ENCODE assay signal across 9 cellular contexts in genomic region chr16:82016268-82016667, GRCh38. TPM values are rescaled to one million over a fixed set of nuclear protein-coding genes. Genes with fewer than 3 reads are reported as not detected.
A peak's percentile ranks its signal among the peaks of the same experiment; 100 is the strongest.
DNase-seq lines count a peak whose midpoint lies in the region; ATAC-seq, FAIRE-seq and TF ChIP-seq lines count a peak whose summit lies in the region.
"Had no signal": no experiment of that assay in that cellular context is flagged by ENCODE, and none has a peak within 500 bp of the region (broad histone marks: within the 10 kb centered on the region; RNA-seq: fewer than 3 reads in every experiment).

No MANE protein-coding gene starts in this region.

- ATAC-seq in HG03108 (IDR thresholded peaks at IDR 0.05; ENCODE audit: unreplicated experiment) = no peak
- ATAC-seq in stimulated activated naive CD8-positive, alpha-beta T cell treated with anti-CD3 and anti-CD28 coated beads, Interleukin-15, Interleukin-2, amounts not matched to agents 100 U/mL and 50 U/mL, for 24 hours = no peak
- no peak for ATAC-seq in HG03025 (IDR thresholded peaks at IDR 0.05; ENCODE audit: low FRiP score, unreplicated experiment)

- TF ChIP-seq CTCF in GM12873 (IDR thresholded peaks at IDR 0.05; ENCODE audit: insufficient read depth, low read depth, low read length, missing control alignments) = peak; percentile 36
- peak; percentile 69 for TF ChIP-seq CTCF in endodermal cell (conservative IDR thresholded peaks at IDR 0.05)
- peak; percentile 36 for TF ChIP-seq CTCF in progenitor cell of endocrine pancreas (IDR thresholded peaks at IDR 0.05; ENCODE audit: unreplicated experiment)

- DNase-seq in MV-4-11 (lab: John Stamatoyannopoulos, UW) (peak; percentile 71), endodermal cell (no peak), progenitor cell of endocrine pancreas (ENCODE audit: low spot score, unreplicated experiment) (no peak), GM12891 (ENCODE audit: insufficient read length, low spot score) (no peak)
- DNase-seq in stimulated activated naive CD8-positive, alpha-beta T cell treated with anti-CD3 and anti-CD28 coated beads, Interleukin-15, Interleukin-2, amounts not matched to agents 100 U/mL and 50 U/mL, for 24 hours = no peak
- DNase-seq: activated T-cell treated with anti-CD3 and anti-CD28 coated beads, Interleukin-2, amount 50 U/mL, for 1 hour had no signal

- H3K27me3 ChIP-seq in endodermal cell (ENCODE audit: control insufficient read depth, insufficient read depth, low read length, poor library complexity, severe bottlenecking) = no peaks in the 10 kb centered on the region

- H3K9ac ChIP-seq in endodermal cell (ENCODE audit: extremely low read depth, low read length, poor library complexity, severe bottlenecking) = no peak overlapping the region

- H3K9me3 ChIP-seq in endodermal cell (ENCODE audit: control insufficient read depth, low read length) = no peaks in the 10 kb centered on the region

- no peaks in the 10 kb centered on the region for H3K4me1 ChIP-seq in endodermal cell (ENCODE audit: control insufficient read depth, insufficient read depth, low read length)

- H3K9me3 Mint-ChIP-seq in endodermal cell (peaks cover 15% of the 10 kb centered on the region), progenitor cell of endocrine pancreas (ENCODE audit: low read depth) (peaks cover 10% of the 10 kb centered on the region)

- H3K27ac ChIP-seq in endodermal cell (ENCODE audit: low read depth, low read length) = no peak overlapping the region

- no peak overlapping the region for H3K4me3 ChIP-seq in endodermal cell (ENCODE audit: low read length)

- H3K4me3 Mint-ChIP-seq in endodermal cell = no peak overlapping the region
- H3K4me3 Mint-ChIP-seq in progenitor cell of endocrine pancreas (ENCODE audit: low read depth) = no peak overlapping the region

- no peak overlapping the region for H3K27ac Mint-ChIP-seq in endodermal cell
- no peak overlapping the region for H3K27ac Mint-ChIP-seq in progenitor cell of endocrine pancreas

- FAIRE-seq in GM12891 (lab: Jason Lieb, UNC) = no peak

- WGBS in endodermal cell (ENCODE audit: insufficient coverage in 1 of 2, insufficient read length in 1 of 2), 2 experiments = 69 to 83% methylated on average over 4 to 6 of the region's 7 CpGs

- no peaks in the 10 kb centered on the region for H3K36me3 ChIP-seq in endodermal cell (ENCODE audit: control insufficient read depth, insufficient read depth, low read length)

- no peaks in the 10 kb centered on the region for H3K36me3 Mint-ChIP-seq in endodermal cell (ENCODE audit: low read depth)
- peaks cover 3% of the 10 kb centered on the region for H3K36me3 Mint-ChIP-seq in progenitor cell of endocrine pancreas (ENCODE audit: insufficient read depth)

- no peak for TF ChIP-seq POLR2A in GM12891 (IDR thresholded peaks at IDR 0.05; ENCODE audit: low read depth, low read length)

- H3K27me3 Mint-ChIP-seq in endodermal cell (ENCODE audit: insufficient read depth) = peaks cover 9% of the 10 kb centered on the region
- H3K27me3 Mint-ChIP-seq in progenitor cell of endocrine pancreas = peaks cover 18% of the 10 kb centered on the region

- H3K4me1 Mint-ChIP-seq in endodermal cell (no peaks in the 10 kb centered on the region), progenitor cell of endocrine pancreas (ENCODE audit: low read depth) (no peaks in the 10 kb centered on the region)

TF ChIP-seq in GM12891, 5 proteins besides CTCF, POLR2A, EP300 and RAD21:
- TF ChIP-seq SPI1 (IDR thresholded peaks at IDR 0.05; ENCODE audit: low read depth, low read length) = no peak
- no peak for TF ChIP-seq POU2F2 (IDR thresholded peaks at IDR 0.05; ENCODE audit: low read depth, low read length)
- no peak for TF ChIP-seq TAF1 (IDR thresholded peaks at IDR 0.05; ENCODE audit: low read depth, low read length)
- no peak for TF ChIP-seq POLR2AphosphoS5 (IDR thresholded peaks at IDR 0.05; ENCODE audit: low read depth, low read length)
- no peak for TF ChIP-seq PAX5 (IDR thresholded peaks at IDR 0.05; ENCODE audit: insufficient read depth, low read length, severe bottlenecking)

RNA-seq across cellular contexts. Expression of gene SDR42E1, which starts 5.0 kb away (rescaled TPM):
- total RNA-seq in endodermal cell = under 1 TPM in 1 of 2 donors, not detected in 1; 0.15 TPM
- not detected for polyA plus RNA-seq in endodermal cell (2013, experiment 1 of 2)
- not detected for polyA plus RNA-seq in endodermal cell (2013, experiment 2 of 2)
- 0.02 and 0.04 TPM in 2 replicates for total RNA-seq in progenitor cell of endocrine pancreas
- 3.2 TPM for polyA plus RNA-seq in GM12891 (2012; ENCODE audit: low read depth, missing spikeins)

RNA-seq across cellular contexts. Expression of gene HSD17B2, which starts 18.8 kb away (rescaled TPM):
- not detected for total RNA-seq in endodermal cell
- polyA plus RNA-seq in endodermal cell (2013, experiment 1 of 2) = not detected
- polyA plus RNA-seq in endodermal cell (2013, experiment 2 of 2) = not detected
- 1.2 and 1.4 TPM in 2 replicates for total RNA-seq in progenitor cell of endocrine pancreas
- polyA plus RNA-seq in GM12891 (2012; ENCODE audit: low read depth, missing spikeins) = not detected
